ENCODE assay signal across 8 cellular contexts in genomic region chr1:156751724-156752481, GRCh38.
DNase-seq lines count a peak whose midpoint lies in the region; ATAC-seq and TF ChIP-seq lines count a peak whose summit lies in the region.

No MANE protein-coding gene starts in this region.

- H3K27ac ChIP-seq in cingulate gyrus (ENCODE audit: low read depth, low read length) (peak overlapping the region; percentile 97), layer of hippocampus (ENCODE audit: low read depth, low read length) (peak overlapping the region; percentile 99)

- no peaks in the 10 kb centered on the region for H3K27me3 ChIP-seq in layer of hippocampus (ENCODE audit: control insufficient read depth, insufficient read depth, low read length)

- peak; percentile 73 for TF ChIP-seq POLR2A in GM19099 (IDR thresholded peaks at IDR 0.05; ENCODE audit: extremely low read depth, insufficient read length, low read depth)

- ATAC-seq in HG03457 (IDR thresholded peaks at IDR 0.05; ENCODE audit: unreplicated experiment): peak; percentile 64

- DNase-seq in AG20443 (ENCODE audit: low spot score) (peak; percentile 94), NCI-H524 (lab: John Stamatoyannopoulos, UW) (peak; percentile 88 to 95)
- peak; percentile 98 for DNase-seq in activated CD4-positive, alpha-beta T cell treated with anti-CD3 and anti-CD28 coated beads for 48 hours
- DNase-seq in stimulated activated CD4-positive, alpha-beta T cell treated with anti-CD3 and anti-CD28 coated beads, Interleukin-1b, Interleukin-23, amount 100 ng/mL, for 1 hour (ENCODE audit: low read depth in 2 of 2): peak; percentile 92 to 95

Comparison
In these comparisons a context has a peak if more than half of its experiments do, and no peak if none do; other contexts are left out.
1. Peak in every context shown above with its lines: DNase-seq, ATAC-seq and H3K27ac ChIP-seq.